Comparison of ENCODE assay signal across 24 cellular contexts in genomic region chr4:10659251-10659650, GRCh38. TPM values are rescaled to one million over a fixed set of nuclear protein-coding genes. Genes with fewer than 3 reads are reported as not detected.
DNase-seq lines count a peak whose midpoint lies in the region; ATAC-seq and TF ChIP-seq lines count a peak whose summit lies in the region.
"Had no signal": no experiment of that assay in that cellular context is flagged by ENCODE, and none has a peak within 500 bp of the region (broad histone marks: within the 10 kb centered on the region; RNA-seq: fewer than 3 reads in every experiment).

No MANE protein-coding gene starts in this region.

- H3K27me3 ChIP-seq in upper lobe of right lung: no peaks in the 10 kb centered on the region
- H3K27me3 ChIP-seq: BE2C; BLaER1 treated with 17β-estradiol and CSF1 and Interleukin-3, amounts not matched to agents 10 nM and 100 nM had no signal

- no peaks in the 10 kb centered on the region for H3K36me3 ChIP-seq in upper lobe of right lung
- H3K36me3 ChIP-seq: BE2C; BLaER1 treated with 17β-estradiol and CSF1 and Interleukin-3, amounts not matched to agents 10 nM and 100 nM had no signal

- peak; percentile 32 for DNase-seq in NCI-H748 (lab: John Stamatoyannopoulos, UW; ENCODE audit: unreplicated experiment)
- no peak for DNase-seq in NCI-H748 treated with DMSO at 0.1 percent for 48 hours (lab: John Stamatoyannopoulos, UW)
- DNase-seq in DMS53 treated with DMSO at 0.1 percent for 48 hours (lab: John Stamatoyannopoulos, UW; ENCODE audit: unreplicated experiment): peak; percentile 40
- DNase-seq in OCI-M1 (lab: John Stamatoyannopoulos, UW): peak; percentile 65
- DNase-seq in mesothelial cell of epicardium (ENCODE audit: low spot score in 2 of 2, unreplicated experiment in 2 of 2): no peak
- no peak for DNase-seq in upper lobe of right lung
- DNase-seq: 8988T; ACHN; AML-193; BE2C; CD4-positive, alpha-beta T cell; CD8-positive, alpha-beta memory T cell; DMS79; EL; GDM1; H9; HFFc6 had no signal

- H3K9me3 Mint-ChIP-seq in mesothelial cell of epicardium: peaks cover 7% of the 10 kb centered on the region
- H3K9me3 Mint-ChIP-seq: CD4-positive, alpha-beta T cell; GM23338; H9; HFFc6 had no signal

- no peaks in the 10 kb centered on the region for H3K9me3 ChIP-seq in upper lobe of right lung
- H3K9me3 ChIP-seq: A549; BE2C; BLaER1 treated with 17β-estradiol and CSF1 and Interleukin-3, amounts not matched to agents 10 nM and 100 nM had no signal

- no peak overlapping the region for H3K4me3 ChIP-seq in upper lobe of right lung
- H3K4me3 ChIP-seq: A549; BLaER1 treated with 17β-estradiol and CSF1 and Interleukin-3, amounts not matched to agents 10 nM and 100 nM; GM12878; GM23338 had no signal

- H3K27ac Mint-ChIP-seq in mesothelial cell of epicardium: peak overlapping the region; percentile 12
- H3K27ac Mint-ChIP-seq: CD14-positive monocyte; CD4-positive, alpha-beta T cell; CD8-positive, alpha-beta memory T cell; GM23338; H9; HFFc6 had no signal

- H3K27ac ChIP-seq in upper lobe of right lung: no peak overlapping the region
- H3K27ac ChIP-seq: A549; BLaER1 treated with 17β-estradiol and CSF1 and Interleukin-3, amounts not matched to agents 10 nM and 100 nM had no signal

- peaks cover 64% of the 10 kb centered on the region for H3K4me1 Mint-ChIP-seq in mesothelial cell of epicardium
- H3K4me1 Mint-ChIP-seq: CD14-positive monocyte had no signal

- no peak overlapping the region for H3K4me3 Mint-ChIP-seq in mesothelial cell of epicardium
- H3K4me3 Mint-ChIP-seq: CD14-positive monocyte; CD4-positive, alpha-beta T cell; CD8-positive, alpha-beta memory T cell; GM23338; H9; HFFc6 had no signal

- no peaks in the 10 kb centered on the region for H3K27me3 Mint-ChIP-seq in mesothelial cell of epicardium (ENCODE audit: low read depth)

- TF ChIP-seq CTCF in mesothelial cell of epicardium (IDR thresholded peaks at IDR 0.05; ENCODE audit: unreplicated experiment) (no peak), upper lobe of right lung (IDR thresholded peaks at IDR 0.05) (no peak)

- no peaks in the 10 kb centered on the region for H3K4me1 ChIP-seq in upper lobe of right lung
- H3K4me1 ChIP-seq: A549; BE2C; BLaER1 treated with 17β-estradiol and CSF1 and Interleukin-3, amounts not matched to agents 10 nM and 100 nM had no signal

- no peak for ATAC-seq in upper lobe of right lung
- no peak for ATAC-seq in HG03432 (IDR thresholded peaks at IDR 0.05; ENCODE audit: unreplicated experiment)
- ATAC-seq: A549, GM12878, GM23338 had no signal

- H3K36me3 Mint-ChIP-seq in mesothelial cell of epicardium: peaks cover 6% of the 10 kb centered on the region
- H3K36me3 Mint-ChIP-seq: CD14-positive monocyte; CD8-positive, alpha-beta memory T cell had no signal

- intact Hi-C loops in upper lobe of right lung (cut with DNase I): no loop called here

RNA-seq across cellular contexts. Expression of gene CLNK, which starts 25.3 kb away (rescaled TPM):
- total RNA-seq in mesothelial cell of epicardium (not detected in 3 replicates), upper lobe of right lung (0.35 TPM)
- total RNA-seq: GM23338, H4, H9, HFFc6 had no signal

Comparison
In these comparisons a context has a peak if more than half of its experiments do, and no peak if none do; other contexts are left out.
1. DNase-seq: peak in NCI-H748 (single experiment), DMS53 treated with DMSO at 0.1 percent for 48 hours (single experiment) and OCI-M1 (single experiment); none in NCI-H748 treated with DMSO at 0.1 percent for 48 hours (single experiment), mesothelial cell of epicardium (0 of 2) and upper lobe of right lung (single experiment).